In the genomic region with DNA sequence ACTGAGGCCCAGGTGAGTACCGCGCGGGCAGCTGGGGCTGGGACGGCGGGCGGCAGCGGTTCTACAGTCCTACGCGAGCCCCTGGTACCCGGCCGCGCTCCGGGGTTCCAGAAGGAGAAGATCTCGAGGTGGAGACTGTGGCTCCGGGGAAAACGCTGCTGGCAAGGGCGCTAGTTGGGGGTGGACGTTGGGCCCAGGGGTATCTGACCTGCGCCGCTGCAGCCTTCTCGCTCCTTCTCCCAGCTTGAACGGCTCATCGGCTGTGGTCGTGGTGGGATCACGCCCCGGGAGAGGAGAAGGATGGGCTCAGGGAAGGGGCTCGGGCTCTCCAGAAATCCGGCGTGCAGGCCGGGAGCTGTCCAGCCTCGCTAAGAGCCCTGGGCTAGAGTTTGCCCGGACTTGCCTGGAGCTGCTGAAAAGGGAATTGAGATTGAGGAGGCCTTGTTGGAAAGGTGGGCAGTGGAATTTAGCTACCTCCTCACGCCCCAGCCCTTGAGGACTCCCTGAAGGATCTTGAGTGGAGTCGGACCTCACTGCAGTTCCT, we compare ENCODE assay signal across 8 cellular contexts.
A peak's percentile ranks its signal among the peaks of the same experiment; 100 is the strongest.
DNase-seq lines count a peak whose midpoint lies in the region; ATAC-seq and TF ChIP-seq lines count a peak whose summit lies in the region.

No MANE protein-coding gene starts in this region.

- peak overlapping the region; percentile 80 for H2AFZ ChIP-seq in MM.1S (ENCODE audit: low read length)

- ATAC-seq in effector memory CD8-positive, alpha-beta T cell (replicated peaks), result no peak
- ATAC-seq in HG03108 (IDR thresholded peaks at IDR 0.05; ENCODE audit: unreplicated experiment) (no peak), GM21447 (IDR thresholded peaks at IDR 0.05; ENCODE audit: unreplicated experiment) (no peak)

- H3K4me1 Mint-ChIP-seq in effector memory CD8-positive, alpha-beta T cell (ENCODE audit: low read depth in 2 of 2), result peaks cover 12 to 16% of the 10 kb centered on the region in 2 donors
- H3K4me1 Mint-ChIP-seq in nephron, result peaks cover 48% of the 10 kb centered on the region

- H3K9me3 ChIP-seq in BLaER1 treated with 17β-estradiol and CSF1 and Interleukin-3, amounts not matched to agents 10 nM and 100 nM (replicated peaks in 1 of 11), result peaks cover 0 to 9% (median 0%) of the 10 kb centered on the region in 11 experiments; a peak in 4 of 22 replicates
- no peaks in the 10 kb centered on the region for H3K9me3 ChIP-seq in MM.1S (replicated peaks; ENCODE audit: insufficient read depth, low read length)

- no peaks in the 10 kb centered on the region for H3K79me2 ChIP-seq in MM.1S (ENCODE audit: low read length)

- no peaks in the 10 kb centered on the region for H3K9me3 Mint-ChIP-seq in effector memory CD8-positive, alpha-beta T cell
- no peaks in the 10 kb centered on the region for H3K9me3 Mint-ChIP-seq in nephron

- peaks cover 59 to 69% (median 65%) of the 10 kb centered on the region in 11 experiments for H3K27me3 ChIP-seq in BLaER1 treated with 17β-estradiol and CSF1 and Interleukin-3, amounts not matched to agents 10 nM and 100 nM
- H3K27me3 ChIP-seq in MM.1S (replicated peaks; ENCODE audit: insufficient read depth, low read length), result peaks cover 36% of the 10 kb centered on the region

- peaks cover 3% of the 10 kb centered on the region for H3K36me3 Mint-ChIP-seq in effector memory CD8-positive, alpha-beta T cell (ENCODE audit: insufficient read depth)
- H3K36me3 Mint-ChIP-seq in nephron (ENCODE audit: low read depth), result peaks cover 8% of the 10 kb centered on the region

- no peak for TF ChIP-seq CTCF in MM.1S (IDR thresholded peaks at IDR 0.05; ENCODE audit: low read length)
- TF ChIP-seq CTCF in nephron (IDR thresholded peaks at IDR 0.05; ENCODE audit: unreplicated experiment in 3 of 3), result no peak

- H3K4me1 ChIP-seq in BLaER1 treated with 17β-estradiol and CSF1 and Interleukin-3, amounts not matched to agents 10 nM and 100 nM, result peaks cover 11 to 43% (median 24%) of the 10 kb centered on the region in 10 experiments; a peak in 18 of 20 replicates
- no peaks in the 10 kb centered on the region for H3K4me1 ChIP-seq in MM.1S (ENCODE audit: low read length)

- peak overlapping the region; percentile 70 to 79 for H3K4me3 Mint-ChIP-seq in effector memory CD8-positive, alpha-beta T cell
- peak overlapping the region; percentile 85 to 92 (median 92) for H3K4me3 Mint-ChIP-seq in nephron

- peak overlapping the region in 3 of 11 experiments; percentile 51 to 64 (median 51); a peak in 5 of 22 replicates for H3K9ac ChIP-seq in BLaER1 treated with 17β-estradiol and CSF1 and Interleukin-3, amounts not matched to agents 10 nM and 100 nM
- no peak overlapping the region for H3K9ac ChIP-seq in MM.1S (ENCODE audit: low read length)

- peaks cover 0 to 62% (median 41%) of the 10 kb centered on the region in 11 experiments; a peak in 17 of 22 replicates for H4K20me1 ChIP-seq in BLaER1 treated with 17β-estradiol and CSF1 and Interleukin-3, amounts not matched to agents 10 nM and 100 nM
- H4K20me1 ChIP-seq in MM.1S (ENCODE audit: insufficient read depth, low read length), result no peaks in the 10 kb centered on the region

- H3K27me3 Mint-ChIP-seq in effector memory CD8-positive, alpha-beta T cell, result peaks cover 22 to 24% of the 10 kb centered on the region in 2 donors
- H3K27me3 Mint-ChIP-seq in nephron (ENCODE audit: low read depth), result peaks cover 67% of the 10 kb centered on the region

- peak overlapping the region; percentile 95 to 99 (median 98) for H3K4me2 ChIP-seq in BLaER1 treated with 17β-estradiol and CSF1 and Interleukin-3, amounts not matched to agents 10 nM and 100 nM
- H3K4me2 ChIP-seq in MM.1S (ENCODE audit: low read depth, low read length), result peak overlapping the region; percentile 92

- H3K4me3 ChIP-seq in BLaER1 treated with 17β-estradiol and CSF1 and Interleukin-3, amounts not matched to agents 10 nM and 100 nM, result peak overlapping the region; percentile 61 to 77 (median 67); a peak in 19 of 20 replicates
- H3K4me3 ChIP-seq in MM.1S (ENCODE audit: low read length), result peak overlapping the region; percentile 72

- H3K27ac ChIP-seq in BLaER1 treated with 17β-estradiol and CSF1 and Interleukin-3, amounts not matched to agents 10 nM and 100 nM, result no peak overlapping the region
- H3K27ac ChIP-seq in MM.1S (ENCODE audit: low read length), result no peak overlapping the region

- no peak overlapping the region for H3K27ac Mint-ChIP-seq in effector memory CD8-positive, alpha-beta T cell
- peak overlapping the region in 1 of 3 experiments; percentile 26 for H3K27ac Mint-ChIP-seq in nephron

- H3F3A ChIP-seq in MM.1S (ENCODE audit: insufficient read depth, low read length), result no peaks in the 10 kb centered on the region

- DNase-seq in MM.1S, result no peak
- DNase-seq in effector memory CD8-positive, alpha-beta T cell, result no peak
- DNase-seq in NCI-H2081 treated with DMSO at 0.1 percent for 48 hours (lab: John Stamatoyannopoulos, UW), result no peak
- no peak for DNase-seq in stimulated activated CD4-positive, alpha-beta T cell treated with anti-CD3 and anti-CD28 coated beads, Interleukin-1b, Interleukin-23, amount 100 ng/mL, for 48 hours

- H3K36me3 ChIP-seq in BLaER1 treated with 17β-estradiol and CSF1 and Interleukin-3, amounts not matched to agents 10 nM and 100 nM, result no peaks in the 10 kb centered on the region
- H3K36me3 ChIP-seq in MM.1S (replicated peaks; ENCODE audit: insufficient read depth, low read length), result no peaks in the 10 kb centered on the region

- H3K9me2 ChIP-seq in MM.1S (replicated peaks; ENCODE audit: insufficient read depth, low read length), result no peaks in the 10 kb centered on the region
